19 cellular contexts compared by ENCODE assay signal in the genomic region with DNA sequence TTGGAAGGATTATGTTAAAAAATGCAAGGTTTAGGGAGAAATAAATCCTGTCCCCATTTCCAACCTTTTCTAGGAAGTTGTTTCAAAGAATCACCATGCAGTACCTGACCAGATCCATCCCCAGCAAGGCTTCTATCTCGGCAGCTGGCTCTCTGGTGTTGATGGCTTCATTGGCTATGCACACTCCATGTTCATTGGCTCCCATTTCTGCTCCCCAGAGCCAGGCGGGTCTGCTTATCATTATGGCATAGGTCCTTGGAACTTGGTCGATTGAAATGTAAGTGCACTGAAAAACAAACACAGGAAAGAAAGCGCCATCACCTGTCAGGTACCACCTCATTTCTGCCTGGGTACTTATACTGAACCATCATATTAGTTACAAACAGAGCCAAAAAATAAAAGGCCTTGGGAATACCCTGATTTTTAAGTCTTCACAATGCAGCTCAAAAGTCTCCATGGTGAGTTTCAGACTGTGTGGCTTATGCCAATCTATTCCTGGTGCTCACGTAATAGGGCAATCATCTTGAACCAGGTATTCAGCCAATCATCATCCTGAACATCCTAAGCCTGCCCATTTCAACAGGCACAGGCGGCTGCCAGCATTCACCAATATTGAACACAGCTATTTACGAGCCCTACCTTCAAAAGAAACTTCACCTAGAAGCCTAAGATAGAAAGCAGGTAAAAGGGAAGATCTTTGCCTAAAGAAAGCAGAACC. TPM values are rescaled to one million over a fixed set of nuclear protein-coding genes. Genes with fewer than 3 reads are reported as not detected.
DNase-seq lines count a peak whose midpoint lies in the region; ATAC-seq, FAIRE-seq and TF ChIP-seq lines count a peak whose summit lies in the region.
"Had no signal": no experiment of that assay in that cellular context is flagged by ENCODE, and none has a peak within 500 bp of the region (broad histone marks: within the 10 kb centered on the region; RNA-seq: fewer than 3 reads in every experiment).

No MANE protein-coding gene starts in this region.

- no peak for FAIRE-seq in GM12878 (lab: Jason Lieb, UNC)
- FAIRE-seq: RCC 7860 had no signal

- intact Hi-C loops in Right ventricle myocardium superior (cut with DNase I) (no loop called here), GM12878 (cut with micrococcal nuclease; ENCODE audit: unreplicated experiment) (no loop called here), body of pancreas (cut with DNase I) (no loop called here)

- H3K4me1 ChIP-seq in right atrium auricular region (no peaks in the 10 kb centered on the region), GM12878 (ENCODE audit: control insufficient read depth, insufficient read depth, low read length) (peaks cover 17% of the 10 kb centered on the region), body of pancreas (no peaks in the 10 kb centered on the region)
- H3K4me1 ChIP-seq: HAP-1 had no signal

- CTCF ChIA-PET in GM12878 (lab: Yijun Ruan, JAX) = interaction anchor here (1.2 to 4.2 kb wide), 3 partner anchors 22 to 107 kb away, joined by 3 to 42 read pairs (median 15); no protein-coding TSS in a partner anchor

- TF ChIP-seq POLR2A in GM12878 (IDR thresholded peaks at IDR 0.05; ENCODE audit: low read depth, low read length) (no peak), body of pancreas (IDR thresholded peaks at IDR 0.05) (no peak)

- H3K27me3 ChIP-seq in right atrium auricular region (no peaks in the 10 kb centered on the region), GM12878 (replicated peaks in 1 of 2; ENCODE audit: control insufficient read depth in 2 of 2, insufficient read depth in 2 of 2, low read length in 1 of 2) (no peaks in the 10 kb centered on the region), body of pancreas (no peaks in the 10 kb centered on the region)
- H3K27me3 ChIP-seq: BE2C had no signal

- no peak overlapping the region for H3K4me2 ChIP-seq in GM12878 (ENCODE audit: control insufficient read depth, insufficient read depth)

- DNase-seq in Right ventricle myocardium superior (no peak), right atrium auricular region (ENCODE audit: low spot score) (no peak), NCI-H1436 treated with DMSO at 0.1 percent for 48 hours (lab: John Stamatoyannopoulos, UW) (peak; percentile 54), GM12878 (ENCODE audit: low read depth, low spot score) (no peak), progenitor cell of endocrine pancreas (ENCODE audit: low spot score, unreplicated experiment) (no peak), body of pancreas (no peak), AG08395 (ENCODE audit: low spot score) (no peak)
- DNase-seq: ACHN, BE2C, DMS79, NCI-H1105 treated with DMSO at 0.1 percent for 48 hours, NCI-H2029 treated with DMSO at 0.1 percent for 48 hours, NCI-H82, SHP77 treated with DMSO at 0.1 percent for 48 hours had no signal

- H3K27ac ChIP-seq in right atrium auricular region = no peak overlapping the region
- 0 out of 2 replicates have a peak overlapping the region, but pooled peaks have one; percentile 4 for H3K27ac ChIP-seq in GM12878 (ENCODE audit: control insufficient read depth, insufficient read depth)
- H3K27ac ChIP-seq in body of pancreas = no peak overlapping the region

- H3K36me3 Mint-ChIP-seq in progenitor cell of endocrine pancreas (ENCODE audit: insufficient read depth) = peaks cover 16% of the 10 kb centered on the region

- H3K4me3 Mint-ChIP-seq in progenitor cell of endocrine pancreas (ENCODE audit: low read depth) = no peak overlapping the region
- H3K4me3 Mint-ChIP-seq: CD4-positive, alpha-beta T cell had no signal

- SMC1A ChIA-PET in GM12878 (lab: Charles Lee; ENCODE audit: uncharacterized antibody, unreplicated experiment) = interaction anchor here (1.4 to 2.9 kb wide), 4 partner anchors 13 to 106 kb away, joined by 3 to 19 read pairs (median 6); no protein-coding TSS in a partner anchor

- no peaks in the 10 kb centered on the region for H4K20me1 ChIP-seq in GM12878 (ENCODE audit: control insufficient read depth, insufficient read depth)

- H3K9me3 ChIP-seq in right atrium auricular region (no peaks in the 10 kb centered on the region), GM12878 (replicated peaks; ENCODE audit: control insufficient read depth, insufficient read depth, low read length) (peaks cover 4% of the 10 kb centered on the region; the same call in 1 of the 3 replicates), body of pancreas (no peaks in the 10 kb centered on the region)
- H3K9me3 ChIP-seq: BE2C, HAP-1 had no signal

- RAD21 ChIA-PET in GM12878 (lab: Charles Lee; ENCODE audit: unreplicated experiment) = interaction anchor here (0.9 to 3.3 kb wide), 4 partner anchors 105 to 120 kb away, joined by 3 to 14 read pairs (median 6); no protein-coding TSS in a partner anchor

- no TSS peak for BruUV-seq in GM12878 (replicated peaks; lab: Mats Ljungman, UMichigan)

- no peak for TF ChIP-seq EP300 in GM12878 (IDR thresholded peaks at IDR 0.05; ENCODE audit: borderline replicate concordance in 1 of 2, control insufficient read depth in 1 of 2, low read depth in 2 of 2, low read length in 2 of 2)

- no peaks in the 10 kb centered on the region for H3K9me3 Mint-ChIP-seq in progenitor cell of endocrine pancreas (ENCODE audit: low read depth)
- H3K9me3 Mint-ChIP-seq: CD4-positive, alpha-beta T cell; IgD-negative memory B cell had no signal

- H3K36me3 ChIP-seq in right atrium auricular region = peaks cover 19% of the 10 kb centered on the region
- H3K36me3 ChIP-seq in GM12878 (ENCODE audit: control insufficient read depth in 2 of 2, insufficient read depth in 2 of 2, low read length in 1 of 2) = peaks cover 9 to 19% of the 10 kb centered on the region in 2 experiments; a peak in 3 of 4 replicates
- H3K36me3 ChIP-seq in body of pancreas (replicated peaks in 1 of 2; ENCODE audit: insufficient read depth in 1 of 2, low read depth in 2 of 2) = peaks cover 0 to 10% of the 10 kb centered on the region in 2 donors

- peaks cover 31% of the 10 kb centered on the region for H3K4me1 Mint-ChIP-seq in progenitor cell of endocrine pancreas (ENCODE audit: low read depth)

- in situ Hi-C loops in GM12878 (cut with MboI) = no loop called here

- H3K4me3 ChIP-seq in right atrium auricular region (no peak overlapping the region), GM12878 (no peak overlapping the region), body of pancreas (no peak overlapping the region)
- H3K4me3 ChIP-seq: HAP-1 had no signal

- ATAC-seq in Right ventricle myocardium superior (ENCODE audit: poor library complexity) (peak; percentile 74), GM12878 (no peak), body of pancreas (no peak)
- ATAC-seq: SK-N-SH treated with all-trans-retinoic acid at 6 μM for 48 hours had no signal

- WGBS in GM12878 (ENCODE audit: insufficient coverage, insufficient replicate concordance, low lambda C conversion rate, missing lambda C conversion rate) = 96% methylated on average over 7 of the region's 7 CpGs
- WGBS in body of pancreas, 2 donors = 60 to 68% methylated on average over 7 of the region's 7 CpGs

- POLR2A ChIA-PET in GM12878 (lab: Charles Lee) = interaction anchor here (1.5 kb wide), 1 partner anchor 74 kb away, joined by 4 read pairs; no protein-coding TSS in a partner anchor

- no peak for TF ChIP-seq RAD21 in GM12878 (IDR thresholded peaks at IDR 0.05; ENCODE audit: insufficient read depth, low read depth, low read length)

- H3K27me3 Mint-ChIP-seq in progenitor cell of endocrine pancreas = no peaks in the 10 kb centered on the region
- H3K27me3 Mint-ChIP-seq: CD4-positive, alpha-beta T cell; IgD-negative memory B cell had no signal

- H3K27ac Mint-ChIP-seq in progenitor cell of endocrine pancreas = peak overlapping the region; percentile 94
- H3K27ac Mint-ChIP-seq: CD4-positive, alpha-beta T cell had no signal

- H2AFZ ChIP-seq in GM12878 (ENCODE audit: control insufficient read depth, low read depth, low read length) = no peak overlapping the region

- H3K79me2 ChIP-seq in GM12878 (ENCODE audit: control insufficient read depth, insufficient read depth, low read length) = peaks cover 3% of the 10 kb centered on the region; the same call in 1 of the 2 replicates

- H3K9ac ChIP-seq in GM12878 (ENCODE audit: control insufficient read depth, insufficient read depth, low read length) = no peak overlapping the region

- no peak for TF ChIP-seq CTCF in right atrium auricular region (IDR thresholded peaks at IDR 0.05)
- no peak for TF ChIP-seq CTCF in GM12878 (IDR thresholded peaks at IDR 0.05 in 2 of 3, conservative IDR thresholded peaks at IDR 0.05 in 1 of 3; ENCODE audit: control insufficient read depth in 2 of 3, extremely low read depth in 1 of 3, insufficient read depth in 1 of 3, low read depth in 3 of 3, low read length in 3 of 3)
- no peak for TF ChIP-seq CTCF in progenitor cell of endocrine pancreas (IDR thresholded peaks at IDR 0.05; ENCODE audit: unreplicated experiment)
- no peak for TF ChIP-seq CTCF in body of pancreas (IDR thresholded peaks at IDR 0.05)

TF ChIP-seq in GM12878, 131 proteins besides CTCF, POLR2A, EP300 and RAD21:
- TF ChIP-seq CHD1 (IDR thresholded peaks at IDR 0.05; ENCODE audit: low read depth, low read length) = no peak
- no peak for TF ChIP-seq ZNF207 (IDR thresholded peaks at IDR 0.05; ENCODE audit: borderline replicate concordance)
- TF ChIP-seq SP1 (IDR thresholded peaks at IDR 0.05; ENCODE audit: low read depth, low read length) = no peak
- TF ChIP-seq PAX5 (IDR thresholded peaks at IDR 0.05; ENCODE audit: borderline replicate concordance, low read depth, low read length) = no peak
TF ChIP-seq in GM12878: peak in this region for 0.

RNA-seq across cellular contexts. Expression of gene SCRN1, which starts 34.4 kb away (rescaled TPM):
- total RNA-seq in Right ventricle myocardium superior (10.3 TPM), right atrium auricular region (10 to 100 TPM; 20.2 to 33.3 TPM), GM12878 (2014; rRNA removed) (39.5 and 44.1 TPM in 2 replicates), GM12878 (2014; rRNA removed; fragmentation: Illumina TruSeq; extraction: Trizol) (41.6 and 41.9 TPM in 2 replicates), GM12878 (2021) (67.6 and 68.5 TPM in 2 replicates), progenitor cell of endocrine pancreas (53.4 and 60.4 TPM in 2 replicates), body of pancreas (10 to 100 TPM; 20.4 to 30.4 TPM)
- total RNA-seq in GM12878 (2013; cell fraction: nucleolus; rRNA removed) = 27.7 and 29.9 TPM in 2 replicates
- polyA plus RNA-seq in GM12878 (2011; ENCODE audit: low read depth) = 28.2 TPM
- polyA plus RNA-seq in GM12878 (2011; rRNA removed) (41.7 and 46.7 TPM in 2 replicates), GM12878 (2014; fragmentation: Illumina TruSeq; extraction: Trizol) (51.3 and 51.5 TPM in 2 replicates), GM12878 (2014; fragmentation: Nextera tagmentation; extraction: Ambion mirVana) (10 to 100 TPM; 11.1 to 13.4 TPM), GM12878 (2014; rRNA removed) (33.0 and 36.7 TPM in 2 replicates), GM12878 (2016; fragmentation: Nextera tagmentation; extraction: Ambion mirVana) (10 to 100 TPM; 42.7 to 49.2 TPM)
- 28.1 and 34.2 TPM in 2 replicates for polyA plus RNA-seq in GM12878 (2011; cell fraction: cytosol; rRNA removed)
- polyA plus RNA-seq in GM12878 (2011; cell fraction: nucleus; rRNA removed) = 25.7 and 30.3 TPM in 2 replicates
- 31.1 and 38.9 TPM in 2 replicates for polyA plus RNA-seq in GM12878 (2012)
- 52.3 and 54.2 TPM in 2 replicates for polyA minus RNA-seq in GM12878 (2011; rRNA and poly(A)+ RNA removed)
- 17.8 and 18.6 TPM in 2 replicates for polyA minus RNA-seq in GM12878 (2011; cell fraction: cytosol; rRNA and poly(A)+ RNA removed)
- 10.2 and 11.3 TPM in 2 replicates for polyA minus RNA-seq in GM12878 (2011; cell fraction: nucleus; rRNA and poly(A)+ RNA removed)
